In the genomic region with DNA sequence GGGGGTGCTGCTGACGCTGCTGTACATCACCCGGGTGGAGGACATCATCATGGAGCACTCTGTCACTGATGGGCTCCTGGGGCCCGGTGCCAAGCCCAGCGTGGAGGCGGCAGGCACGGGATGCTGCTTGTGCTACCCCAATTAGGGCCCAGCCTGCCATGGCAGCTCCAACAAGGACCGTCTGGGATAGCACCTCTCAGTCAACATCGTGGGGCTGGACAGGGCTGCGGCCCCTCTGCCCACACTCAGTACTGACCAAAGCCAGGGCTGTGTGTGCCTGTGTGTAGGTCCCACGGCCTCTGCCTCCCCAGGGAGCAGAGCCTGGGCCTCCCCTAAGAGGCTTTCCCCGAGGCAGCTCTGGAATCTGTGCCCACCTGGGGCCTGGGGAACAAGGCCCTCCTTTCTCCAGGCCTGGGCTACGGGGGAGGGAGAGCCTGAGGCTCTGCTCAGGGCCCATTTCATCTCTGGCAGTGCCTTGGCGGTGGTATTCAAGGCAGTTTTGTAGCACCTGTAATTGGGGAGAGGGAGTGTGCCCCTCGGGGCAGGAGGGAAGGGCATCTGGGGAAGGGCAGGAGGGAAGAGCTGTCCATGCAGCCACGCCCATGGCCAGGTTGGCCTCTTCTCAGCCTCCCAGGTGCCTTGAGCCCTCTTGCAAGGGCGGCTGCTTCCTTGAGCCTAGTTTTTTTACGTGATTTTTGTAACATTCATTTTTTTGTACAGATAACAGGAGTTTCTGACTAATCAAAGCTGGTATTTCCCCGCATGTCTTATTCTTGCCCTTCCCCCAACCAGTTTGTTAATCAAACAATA, we compare ENCODE assay signal across 9 cellular contexts. TPM values are rescaled to one million over a fixed set of nuclear protein-coding genes. Genes with fewer than 3 reads are reported as not detected.
DNase-seq lines count a peak whose midpoint lies in the region; ATAC-seq and TF ChIP-seq lines count a peak whose summit lies in the region.
"Had no signal": no experiment of that assay in that cellular context is flagged by ENCODE, and none has a peak within 500 bp of the region (broad histone marks: within the 10 kb centered on the region; RNA-seq: fewer than 3 reads in every experiment).

No MANE protein-coding gene starts in this region.

- no peaks in the 10 kb centered on the region for H3K27me3 ChIP-seq in H7 (ENCODE audit: control insufficient read depth, insufficient read depth, low read length)
- H3K27me3 ChIP-seq in left ventricle myocardium inferior (ENCODE audit: low read depth), result no peaks in the 10 kb centered on the region
- H3K27me3 ChIP-seq in rectal smooth muscle tissue (ENCODE audit: control insufficient read depth, insufficient read depth, low read length), result no peaks in the 10 kb centered on the region
- H3K27me3 ChIP-seq: Peyer's patch had no signal

- H3K4me3 Mint-ChIP-seq in WTC11, result 0 out of 2 replicates have a peak overlapping the region, but pooled peaks have one; percentile 24

- no peaks in the 10 kb centered on the region for H3K36me3 Mint-ChIP-seq in WTC11

- no peaks in the 10 kb centered on the region for H3K27me3 Mint-ChIP-seq in WTC11 (ENCODE audit: low read depth)

- H3K9me3 Mint-ChIP-seq in WTC11, result no peaks in the 10 kb centered on the region

- H3K36me3 ChIP-seq in H7 (replicated peaks; ENCODE audit: control insufficient read depth, insufficient read depth, low read length), result no peaks in the 10 kb centered on the region
- peaks cover 4% of the 10 kb centered on the region for H3K36me3 ChIP-seq in left ventricle myocardium inferior
- no peaks in the 10 kb centered on the region for H3K36me3 ChIP-seq in rectal smooth muscle tissue (ENCODE audit: control insufficient read depth, insufficient read depth, low read length)

- H3K9me3 ChIP-seq in left ventricle myocardium inferior (replicated peaks), result no peaks in the 10 kb centered on the region
- H3K9me3 ChIP-seq: Peyer's patch had no signal

- H3K4me3 ChIP-seq in H7 (ENCODE audit: insufficient read depth, low read depth, low read length), result no peak overlapping the region
- H3K4me3 ChIP-seq in left ventricle myocardium inferior, result peak overlapping the region; percentile 50
- no peak overlapping the region for H3K4me3 ChIP-seq in rectal smooth muscle tissue (ENCODE audit: low read length)

- H3K4me1 ChIP-seq in left ventricle myocardium inferior, result peaks cover 15% of the 10 kb centered on the region
- peaks cover 5% of the 10 kb centered on the region for H3K4me1 ChIP-seq in rectal smooth muscle tissue (ENCODE audit: control insufficient read depth, insufficient read depth, low read length)

- no peak for TF ChIP-seq CTCF in WTC11 (IDR thresholded peaks at IDR 0.05)
- TF ChIP-seq CTCF in left ventricle myocardium inferior (IDR thresholded peaks at IDR 0.05; ENCODE audit: borderline replicate concordance), result no peak

- POLR2A ChIA-PET in WTC11 (lab: Charles Lee), result interaction anchor here (0.7 kb wide), 1 partner anchor 427 kb away, joined by 10 read pairs; no protein-coding TSS in a partner anchor
- POLR2A ChIA-PET in HEK293T (lab: Yijun Ruan, JAX), result no interaction called here

- H3K27ac ChIP-seq in left ventricle myocardium inferior (replicated peaks) (peak overlapping the region; percentile 67), rectal smooth muscle tissue (ENCODE audit: low read depth, low read length) (peak overlapping the region; percentile 45)

- peak; percentile 9; the same call in 1 of the 2 replicates for ATAC-seq in WTC11

- no peak overlapping the region for H3K9ac ChIP-seq in rectal smooth muscle tissue (ENCODE audit: low read length)

- H3K27ac Mint-ChIP-seq in WTC11, result no peak overlapping the region

- peak; percentile 72 for DNase-seq in H7
- DNase-seq in WTC11 (ENCODE audit: low spot score), result peak; percentile 28
- no peak for DNase-seq in left ventricle myocardium inferior
- no peak for DNase-seq in middle frontal gyrus (ENCODE audit: extremely low spot score, low spot score)
- no peak for DNase-seq in MV-4-11 (lab: John Stamatoyannopoulos, UW)
- DNase-seq in HEK293T (ENCODE audit: extremely low spot score), result no peak
- no peak for DNase-seq in ecto neural progenitor cell (ENCODE audit: low spot score)

- CTCF ChIA-PET in WTC11 (lab: Charles Lee), result interaction anchor here (0.6 to 3.4 kb wide), 35 partner anchors 9 to 359 kb away, joined by 3 to 40 read pairs (median 4); a partner anchor contains a TSS
- CTCF ChIA-PET in HEK293T (lab: Yijun Ruan, JAX), result interaction anchor here (0.6 to 1.8 kb wide), 8 partner anchors 16 to 102 kb away, joined by 3 to 13 read pairs (median 4); a partner anchor contains a TSS

- intact Hi-C loops in left ventricle myocardium inferior (cut with micrococcal nuclease), result loop anchor here (5.0 kb wide), 1 partner anchor 80 kb away; no protein-coding TSS in a partner anchor

- H3K4me1 Mint-ChIP-seq in WTC11, result peaks cover 16% of the 10 kb centered on the region

TF ChIP-seq in WTC11, 78 proteins besides CTCF, POLR2A, EP300 and RAD21:
- TF ChIP-seq FOXP1 (CRISPR knock-in tag; IDR thresholded peaks at IDR 0.05; ENCODE audit: borderline replicate concordance), result 0 out of 2 replicates have a peak, but pooled peaks have one; percentile 44
- TF ChIP-seq SP1 (CRISPR knock-in tag; conservative IDR thresholded peaks at IDR 0.05), result no peak
- no peak for TF ChIP-seq MXD4 (CRISPR knock-in tag; IDR thresholded peaks at IDR 0.05; ENCODE audit: borderline replicate concordance)
- TF ChIP-seq NR3C1 (CRISPR knock-in tag; conservative IDR thresholded peaks at IDR 0.05; ENCODE audit: low read depth), result no peak

TF ChIP-seq in HEK293T, 16 proteins besides CTCF, POLR2A, EP300 and RAD21:
- TF ChIP-seq FOXA1 (IDR thresholded peaks at IDR 0.05) (no peak), BHLHE40 (IDR thresholded peaks at IDR 0.05; ENCODE audit: borderline replicate concordance) (no peak), FOXM1 (IDR thresholded peaks at IDR 0.05; ENCODE audit: borderline replicate concordance) (no peak), SP1 (IDR thresholded peaks at IDR 0.05) (no peak), SUZ12 (IDR thresholded peaks at IDR 0.05) (no peak), ELF4 (IDR thresholded peaks at IDR 0.05) (no peak), CTBP1 (IDR thresholded peaks at IDR 0.05; ENCODE audit: borderline replicate concordance) (no peak), ZNF384 (IDR thresholded peaks at IDR 0.05) (no peak), TARDBP (IDR thresholded peaks at IDR 0.05) (no peak), HDGF (IDR thresholded peaks at IDR 0.05; ENCODE audit: borderline replicate concordance) (no peak), L3MBTL2 (conservative IDR thresholded peaks at IDR 0.05) (no peak), FOXK2 (IDR thresholded peaks at IDR 0.05) (no peak), ARNT (IDR thresholded peaks at IDR 0.05) (no peak), LEF1 (IDR thresholded peaks at IDR 0.05; ENCODE audit: borderline replicate concordance) (no peak), NFRKB (IDR thresholded peaks at IDR 0.05) (no peak)
- TF ChIP-seq, protein P1, sequence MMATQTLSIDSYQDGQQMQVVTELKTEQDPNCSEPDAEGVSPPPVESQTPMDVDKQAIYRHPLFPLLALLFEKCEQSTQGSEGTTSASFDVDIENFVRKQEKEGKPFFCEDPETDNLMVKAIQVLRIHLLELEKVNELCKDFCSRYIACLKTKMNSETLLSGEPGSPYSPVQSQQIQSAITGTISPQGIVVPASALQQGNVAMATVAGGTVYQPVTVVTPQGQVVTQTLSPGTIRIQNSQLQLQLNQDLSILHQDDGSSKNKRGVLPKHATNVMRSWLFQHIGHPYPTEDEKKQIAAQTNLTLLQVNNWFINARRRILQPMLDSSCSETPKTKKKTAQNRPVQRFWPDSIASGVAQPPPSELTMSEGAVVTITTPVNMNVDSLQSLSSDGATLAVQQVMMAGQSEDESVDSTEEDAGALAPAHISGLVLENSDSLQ (IDR thresholded peaks at IDR 0.05), result no peak

RNA-seq across cellular contexts. Expression of a gene that starts 55.8 kb away (rescaled TPM):
- total RNA-seq in H7 (2014; rRNA removed; shearing (Covaris generic)), result 5.0 and 6.5 TPM in 2 replicates
- total RNA-seq in WTC11 (2021), result 8.3 to 10.4 TPM (median 10.1 TPM) in 3 replicates
- 6.8 TPM for total RNA-seq in left ventricle myocardium inferior

Comparison
In these comparisons a context has a peak if more than half of its experiments do, and no peak if none do; other contexts are left out.
1. DNase-seq: peak in H7 (single experiment) and WTC11 (single experiment); none in left ventricle myocardium inferior (single experiment), middle frontal gyrus (single experiment), MV-4-11 (single experiment), HEK293T (single experiment) and ecto neural progenitor cell (single experiment).